8 cellular contexts compared by ENCODE assay signal in the genomic region with DNA sequence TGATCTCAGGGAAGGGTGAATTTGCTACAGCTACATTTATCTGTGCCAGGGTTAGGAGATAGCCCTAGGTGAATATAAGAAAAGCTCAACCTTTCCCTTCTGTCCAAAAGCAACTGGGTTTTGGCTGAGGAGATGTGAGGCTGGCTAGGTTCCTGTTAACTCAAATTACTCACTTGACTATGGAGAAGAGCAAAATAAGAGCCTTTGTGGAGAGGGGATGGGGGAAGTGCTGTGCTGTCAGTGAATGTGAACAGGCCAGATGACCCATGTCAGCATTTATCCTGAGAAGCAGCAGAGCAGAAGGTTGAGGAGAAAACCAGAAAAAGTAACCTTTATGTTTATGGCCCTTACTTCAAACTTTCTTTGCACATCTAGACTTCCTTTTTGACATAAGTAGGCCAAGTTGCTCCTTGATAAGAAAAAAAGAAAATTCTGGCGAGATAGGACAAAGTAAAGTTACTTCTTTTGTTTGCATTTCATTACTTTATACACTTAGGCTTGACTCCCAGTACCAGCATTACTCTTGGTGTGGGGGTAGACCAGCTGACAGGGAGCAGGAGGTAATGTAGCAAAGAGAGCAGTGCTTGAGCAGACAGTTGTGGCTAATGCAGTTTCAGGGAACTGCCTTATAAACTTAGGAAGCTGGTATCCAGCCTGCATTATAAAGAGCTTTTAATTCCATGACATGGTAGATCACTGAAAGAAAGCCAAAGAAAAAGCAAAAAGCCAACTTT. TPM values are rescaled to one million over a fixed set of nuclear protein-coding genes. Genes with fewer than 3 reads are reported as not detected.
DNase-seq lines count a peak whose midpoint lies in the region; ATAC-seq, FAIRE-seq and TF ChIP-seq lines count a peak whose summit lies in the region.

No MANE protein-coding gene starts in this region.

- H3K9me3 ChIP-seq in right atrium auricular region = no peaks in the 10 kb centered on the region
- H3K9me3 ChIP-seq in adipocyte (ENCODE audit: control insufficient read depth, low read length) = no peaks in the 10 kb centered on the region

- H3K27ac ChIP-seq in right atrium auricular region = no peak overlapping the region

- ATAC-seq in Right ventricle myocardium superior (ENCODE audit: poor library complexity) (peak; percentile 67), esophagus mucosa (no peak), GM21367 (IDR thresholded peaks at IDR 0.05; ENCODE audit: unreplicated experiment) (no peak)

- intact Hi-C loops in Right ventricle myocardium superior (cut with DNase I) = no loop called here

- H3K4me1 ChIP-seq in right atrium auricular region = peaks cover 0 to 49% of the 10 kb centered on the region in 2 donors
- H3K4me1 ChIP-seq in adipocyte (ENCODE audit: control insufficient read depth, insufficient read depth, low read length) = peaks cover 35% of the 10 kb centered on the region

- H3K9ac ChIP-seq in adipocyte (ENCODE audit: low read length) = peak overlapping the region; percentile 5

- H3K4me3 ChIP-seq in right atrium auricular region = no peak overlapping the region
- H3K4me3 ChIP-seq in adipocyte (ENCODE audit: low read length) = no peak overlapping the region

- DNase-seq in Right ventricle myocardium superior = no peak
- no peak for DNase-seq in right atrium auricular region (ENCODE audit: low spot score)
- peak; percentile 17 for DNase-seq in adipocyte (ENCODE audit: low read depth)
- DNase-seq in left kidney (ENCODE audit: low read depth, low spot score) = peak; percentile 86
- DNase-seq in NCI-H2029 treated with DMSO at 0.1 percent for 48 hours (lab: John Stamatoyannopoulos, UW) = no peak
- DNase-seq in urothelium cell line (ENCODE audit: low spot score) = no peak

- TF ChIP-seq CTCF in right atrium auricular region (IDR thresholded peaks at IDR 0.05) = no peak

- H3K27me3 ChIP-seq in right atrium auricular region = no peaks in the 10 kb centered on the region
- no peaks in the 10 kb centered on the region for H3K27me3 ChIP-seq in adipocyte (replicated peaks; ENCODE audit: control insufficient read depth, insufficient read depth, low read length)

- FAIRE-seq in urothelium cell line (lab: Jason Lieb, UNC) = no peak

- no peaks in the 10 kb centered on the region for H3K36me3 ChIP-seq in right atrium auricular region
- peaks cover 15% of the 10 kb centered on the region for H3K36me3 ChIP-seq in adipocyte (ENCODE audit: control insufficient read depth, insufficient read depth, low read length, severe bottlenecking)

RNA-seq across cellular contexts. Expression of gene MAPK6, which starts 21.3 kb away (rescaled TPM):
- total RNA-seq in Right ventricle myocardium superior (17.6 TPM), right atrium auricular region (10 to 100 TPM; 11.6 to 13.4 TPM), esophagus mucosa (83.9 TPM)

Comparison
In these comparisons a context has a peak if more than half of its experiments do, and no peak if none do; other contexts are left out.
1. DNase-seq: peak in adipocyte (single experiment) and left kidney (single experiment); none in Right ventricle myocardium superior (single experiment), right atrium auricular region (single experiment), NCI-H2029 treated with DMSO at 0.1 percent for 48 hours (single experiment) and urothelium cell line (single experiment).